ENCODE assay signal across 12 cellular contexts in the genomic region with DNA sequence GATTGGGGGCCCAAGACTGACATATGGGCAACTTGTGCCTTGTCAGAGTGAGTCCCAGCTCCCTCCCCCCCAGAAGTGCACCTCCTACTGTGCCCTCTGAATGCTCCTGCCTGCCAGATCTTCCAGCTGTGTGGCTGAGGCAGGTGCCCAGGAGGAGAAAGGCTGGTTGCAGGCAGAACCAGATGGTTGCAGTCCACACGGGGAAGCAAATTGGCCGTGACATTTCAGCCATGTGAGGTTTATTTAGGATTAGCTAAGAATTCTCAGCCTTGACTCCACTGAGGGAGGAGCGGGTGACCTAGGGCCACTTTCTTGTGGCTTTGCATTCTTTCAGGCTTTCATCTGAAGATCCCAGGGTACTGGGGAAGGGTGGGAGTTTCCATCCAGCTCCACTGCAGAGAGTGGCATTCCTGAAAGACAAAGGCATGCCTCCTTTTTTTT. TPM values are rescaled to one million over a fixed set of nuclear protein-coding genes. Genes with fewer than 3 reads are reported as not detected.
DNase-seq lines count a peak whose midpoint lies in the region; ATAC-seq and TF ChIP-seq lines count a peak whose summit lies in the region.
"Had no signal": no experiment of that assay in that cellular context is flagged by ENCODE, and none has a peak within 500 bp of the region (broad histone marks: within the 10 kb centered on the region; RNA-seq: fewer than 3 reads in every experiment).

No MANE protein-coding gene starts in this region.

- TF ChIP-seq CTCF in NB4 (IDR thresholded peaks at IDR 0.05; ENCODE audit: low read depth, low read length) = no peak
- TF ChIP-seq CTCF in WTC11 (IDR thresholded peaks at IDR 0.05) = no peak
- no peak for TF ChIP-seq CTCF in nephron (IDR thresholded peaks at IDR 0.05; ENCODE audit: unreplicated experiment in 3 of 3)
- no peak for TF ChIP-seq CTCF in activated CD8-positive, alpha-beta T cell treated with anti-CD3 and anti-CD28 coated beads for 36 hours (IDR thresholded peaks at IDR 0.05)

- intact Hi-C loops in activated CD8-positive, alpha-beta T cell treated with anti-CD3 and anti-CD28 coated beads for 36 hours (cut with micrococcal nuclease) = no loop called here

- H3K27ac Mint-ChIP-seq in WTC11 (peak overlapping the region; percentile 92), nephron (peak overlapping the region in 2 of 3 experiments; percentile 44 to 95)
- H3K27ac Mint-ChIP-seq in stimulated activated memory B cell treated with anti-CD40 and anti-IgM and Interleukin-4, amounts not matched to agents 10 μg/mL and 1 μg/mL and 100 μg/mL, for 72 hours = no peak overlapping the region
- no peak overlapping the region for H3K27ac Mint-ChIP-seq in activated CD8-positive, alpha-beta T cell treated with anti-CD3 and anti-CD28 coated beads for 36 hours

- TF ChIP-seq POLR2A in NB4 (IDR thresholded peaks at IDR 0.05; ENCODE audit: extremely low read depth, insufficient read length) = no peak

- ATAC-seq in WTC11 (peak; percentile 67), HG02763 (IDR thresholded peaks at IDR 0.05; ENCODE audit: unreplicated experiment) (no peak)
- ATAC-seq in stimulated activated memory B cell treated with anti-CD40 and anti-IgM and Interleukin-4, amounts not matched to agents 10 μg/mL and 1 μg/mL and 100 μg/mL, for 72 hours = no peak
- no peak for ATAC-seq in activated CD8-positive, alpha-beta T cell treated with anti-CD3 and anti-CD28 coated beads for 36 hours
- ATAC-seq: upper lobe of right lung had no signal

- DNase-seq in DMS53 treated with DMSO at 0.1 percent for 48 hours (lab: John Stamatoyannopoulos, UW; ENCODE audit: unreplicated experiment) (peak; percentile 45), NB4 (ENCODE audit: low read depth) (peak; percentile 36), WTC11 (ENCODE audit: low spot score) (peak; percentile 29), DMS153 (lab: John Stamatoyannopoulos, UW) (no peak)
- DNase-seq in activated CD8-positive, alpha-beta T cell treated with anti-CD3 and anti-CD28 coated beads for 36 hours = no peak
- DNase-seq: head of caudate nucleus, MV-4-11, upper lobe of right lung had no signal

- CTCF ChIA-PET in WTC11 (lab: Charles Lee) = interaction anchor here (0.7 to 4.5 kb wide), 17 partner anchors 11 to 529 kb away, joined by 3 to 48 read pairs (median 8); a partner anchor contains a TSS
- CTCF ChIA-PET in activated CD8-positive, alpha-beta T cell treated with anti-CD3 and anti-CD28 coated beads for 36 hours (lab: Charles Lee) = interaction anchor here (0.8 to 13.3 kb wide), 8 partner anchors 14 to 460 kb away, joined by 3 to 202 read pairs (median 6); a partner anchor contains a TSS

- H3K36me3 Mint-ChIP-seq in WTC11 = no peaks in the 10 kb centered on the region
- no peaks in the 10 kb centered on the region for H3K36me3 Mint-ChIP-seq in nephron (ENCODE audit: low read depth)
- H3K36me3 Mint-ChIP-seq in stimulated activated memory B cell treated with anti-CD40 and anti-IgM and Interleukin-4, amounts not matched to agents 10 μg/mL and 1 μg/mL and 100 μg/mL, for 72 hours = no peaks in the 10 kb centered on the region
- peaks cover 1% of the 10 kb centered on the region for H3K36me3 Mint-ChIP-seq in activated CD8-positive, alpha-beta T cell treated with anti-CD3 and anti-CD28 coated beads for 36 hours (ENCODE audit: low read depth)

- POLR2A ChIA-PET in WTC11 (lab: Charles Lee) = no interaction called here
- POLR2A ChIA-PET in activated CD8-positive, alpha-beta T cell treated with anti-CD3 and anti-CD28 coated beads for 36 hours (lab: Charles Lee) = interaction anchor here (1.2 to 4.6 kb wide), 3 partner anchors 10 to 174 kb away, joined by 3 to 15 read pairs (median 11); no protein-coding TSS in a partner anchor

- H3K4me3 ChIP-seq in NB4 (ENCODE audit: low read depth, low read length) = no peak overlapping the region
- H3K4me3 ChIP-seq: upper lobe of right lung had no signal

- H3K4me1 Mint-ChIP-seq in WTC11 (peaks cover 42% of the 10 kb centered on the region), nephron (peaks cover 29% of the 10 kb centered on the region)
- peaks cover 65% of the 10 kb centered on the region for H3K4me1 Mint-ChIP-seq in stimulated activated memory B cell treated with anti-CD40 and anti-IgM and Interleukin-4, amounts not matched to agents 10 μg/mL and 1 μg/mL and 100 μg/mL, for 72 hours
- H3K4me1 Mint-ChIP-seq in activated CD8-positive, alpha-beta T cell treated with anti-CD3 and anti-CD28 coated beads for 36 hours (ENCODE audit: low read depth) = peaks cover 49% of the 10 kb centered on the region

- H3K9me3 Mint-ChIP-seq in WTC11 = no peaks in the 10 kb centered on the region
- H3K9me3 Mint-ChIP-seq in nephron = no peaks in the 10 kb centered on the region
- no peaks in the 10 kb centered on the region for H3K9me3 Mint-ChIP-seq in stimulated activated memory B cell treated with anti-CD40 and anti-IgM and Interleukin-4, amounts not matched to agents 10 μg/mL and 1 μg/mL and 100 μg/mL, for 72 hours
- no peaks in the 10 kb centered on the region for H3K9me3 Mint-ChIP-seq in activated CD8-positive, alpha-beta T cell treated with anti-CD3 and anti-CD28 coated beads for 36 hours
- H3K9me3 Mint-ChIP-seq: neural crest cell had no signal

- H3K4me3 Mint-ChIP-seq in WTC11 = no peak overlapping the region
- no peak overlapping the region for H3K4me3 Mint-ChIP-seq in nephron
- H3K4me3 Mint-ChIP-seq in stimulated activated memory B cell treated with anti-CD40 and anti-IgM and Interleukin-4, amounts not matched to agents 10 μg/mL and 1 μg/mL and 100 μg/mL, for 72 hours = no peak overlapping the region
- H3K4me3 Mint-ChIP-seq in activated CD8-positive, alpha-beta T cell treated with anti-CD3 and anti-CD28 coated beads for 36 hours = no peak overlapping the region
- H3K4me3 Mint-ChIP-seq: neural crest cell had no signal

- H3K27me3 Mint-ChIP-seq in WTC11 (ENCODE audit: low read depth) (no peaks in the 10 kb centered on the region), nephron (ENCODE audit: low read depth) (peaks cover 11% of the 10 kb centered on the region)
- H3K27me3 Mint-ChIP-seq in stimulated activated memory B cell treated with anti-CD40 and anti-IgM and Interleukin-4, amounts not matched to agents 10 μg/mL and 1 μg/mL and 100 μg/mL, for 72 hours = no peaks in the 10 kb centered on the region
- H3K27me3 Mint-ChIP-seq in activated CD8-positive, alpha-beta T cell treated with anti-CD3 and anti-CD28 coated beads for 36 hours = no peaks in the 10 kb centered on the region

TF ChIP-seq in WTC11, 78 proteins besides CTCF, POLR2A, EP300 and RAD21 (continues in another document):
- TF ChIP-seq, protein P1, sequence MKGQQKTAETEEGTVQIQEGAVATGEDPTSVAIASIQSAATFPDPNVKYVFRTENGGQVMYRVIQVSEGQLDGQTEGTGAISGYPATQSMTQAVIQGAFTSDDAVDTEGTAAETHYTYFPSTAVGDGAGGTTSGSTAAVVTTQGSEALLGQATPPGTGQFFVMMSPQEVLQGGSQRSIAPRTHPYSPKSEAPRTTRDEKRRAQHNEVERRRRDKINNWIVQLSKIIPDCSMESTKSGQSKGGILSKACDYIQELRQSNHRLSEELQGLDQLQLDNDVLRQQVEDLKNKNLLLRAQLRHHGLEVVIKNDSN (CRISPR knock-in tag; IDR thresholded peaks at IDR 0.05) = no peak
- TF ChIP-seq OVOL2 (CRISPR knock-in tag; IDR thresholded peaks at IDR 0.05; ENCODE audit: borderline replicate concordance) (no peak), NFYB (CRISPR knock-in tag; conservative IDR thresholded peaks at IDR 0.05; ENCODE audit: low read depth) (no peak), NR1H2 (CRISPR knock-in tag; IDR thresholded peaks at IDR 0.05) (no peak), CREM (CRISPR knock-in tag; IDR thresholded peaks at IDR 0.05) (no peak), NR3C1 (CRISPR knock-in tag; conservative IDR thresholded peaks at IDR 0.05; ENCODE audit: low read depth) (no peak), CBFB (CRISPR knock-in tag; IDR thresholded peaks at IDR 0.05; ENCODE audit: low read depth) (no peak), FOXJ3 (CRISPR knock-in tag; IDR thresholded peaks at IDR 0.05; ENCODE audit: borderline replicate concordance) (no peak), ZNF423 (CRISPR knock-in tag; IDR thresholded peaks at IDR 0.05) (no peak)
- TF ChIP-seq, protein P2, sequence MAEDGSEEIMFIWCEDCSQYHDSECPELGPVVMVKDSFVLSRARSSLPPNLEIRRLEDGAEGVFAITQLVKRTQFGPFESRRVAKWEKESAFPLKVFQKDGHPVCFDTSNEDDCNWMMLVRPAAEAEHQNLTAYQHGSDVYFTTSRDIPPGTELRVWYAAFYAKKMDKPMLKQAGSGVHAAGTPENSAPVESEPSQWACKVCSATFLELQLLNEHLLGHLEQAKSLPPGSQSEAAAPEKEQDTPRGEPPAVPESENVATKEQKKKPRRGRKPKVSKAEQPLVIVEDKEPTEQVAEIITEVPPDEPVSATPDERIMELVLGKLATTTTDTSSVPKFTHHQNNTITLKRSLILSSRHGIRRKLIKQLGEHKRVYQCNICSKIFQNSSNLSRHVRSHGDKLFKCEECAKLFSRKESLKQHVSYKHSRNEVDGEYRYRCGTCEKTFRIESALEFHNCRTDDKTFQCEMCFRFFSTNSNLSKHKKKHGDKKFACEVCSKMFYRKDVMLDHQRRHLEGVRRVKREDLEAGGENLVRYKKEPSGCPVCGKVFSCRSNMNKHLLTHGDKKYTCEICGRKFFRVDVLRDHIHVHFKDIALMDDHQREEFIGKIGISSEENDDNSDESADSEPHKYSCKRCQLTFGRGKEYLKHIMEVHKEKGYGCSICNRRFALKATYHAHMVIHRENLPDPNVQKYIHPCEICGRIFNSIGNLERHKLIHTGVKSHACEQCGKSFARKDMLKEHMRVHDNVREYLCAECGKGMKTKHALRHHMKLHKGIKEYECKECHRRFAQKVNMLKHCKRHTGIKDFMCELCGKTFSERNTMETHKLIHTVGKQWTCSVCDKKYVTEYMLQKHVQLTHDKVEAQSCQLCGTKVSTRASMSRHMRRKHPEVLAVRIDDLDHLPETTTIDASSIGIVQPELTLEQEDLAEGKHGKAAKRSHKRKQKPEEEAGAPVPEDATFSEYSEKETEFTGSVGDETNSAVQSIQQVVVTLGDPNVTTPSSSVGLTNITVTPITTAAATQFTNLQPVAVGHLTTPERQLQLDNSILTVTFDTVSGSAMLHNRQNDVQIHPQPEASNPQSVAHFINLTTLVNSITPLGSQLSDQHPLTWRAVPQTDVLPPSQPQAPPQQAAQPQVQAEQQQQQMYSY (CRISPR knock-in tag; IDR thresholded peaks at IDR 0.05) = no peak
- TF ChIP-seq, protein P3, sequence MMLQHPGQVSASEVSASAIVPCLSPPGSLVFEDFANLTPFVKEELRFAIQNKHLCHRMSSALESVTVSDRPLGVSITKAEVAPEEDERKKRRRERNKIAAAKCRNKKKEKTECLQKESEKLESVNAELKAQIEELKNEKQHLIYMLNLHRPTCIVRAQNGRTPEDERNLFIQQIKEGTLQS (CRISPR knock-in tag; conservative IDR thresholded peaks at IDR 0.05) = no peak

RNA-seq across cellular contexts. Expression of a gene that starts 33.8 kb away (rescaled TPM):
- total RNA-seq in WTC11 (2021) = 27.3 to 30.5 TPM (median 27.8 TPM) in 3 replicates
- 10 to 100 TPM; 18.0 to 18.5 TPM for total RNA-seq in activated CD8-positive, alpha-beta T cell treated with anti-CD3 and anti-CD28 coated beads for 36 hours

RNA-seq across cellular contexts. Expression of a gene that starts 36.2 kb away (rescaled TPM):
- total RNA-seq in WTC11 (2021) = 86.4 to 86.7 TPM (median 86.5 TPM) in 3 replicates
- total RNA-seq in activated CD8-positive, alpha-beta T cell treated with anti-CD3 and anti-CD28 coated beads for 36 hours = 10 to 100 TPM; 76.7 to 81.8 TPM

RNA-seq across cellular contexts. Expression of a gene that starts 58.7 kb away (rescaled TPM):
- 0.48 to 0.66 TPM (median 0.48 TPM) in 3 replicates for total RNA-seq in WTC11 (2021)
- total RNA-seq in activated CD8-positive, alpha-beta T cell treated with anti-CD3 and anti-CD28 coated beads for 36 hours = under 1 TPM in 1 of 2 experiments, not detected in 1; 0.34 TPM
- total RNA-seq: upper lobe of right lung had no signal

Comparison
In these comparisons a context has a peak if more than half of its experiments do, and no peak if none do; other contexts are left out.
1. DNase-seq: peak in DMS53 treated with DMSO at 0.1 percent for 48 hours (single experiment), NB4 (single experiment) and WTC11 (single experiment); none in DMS153 (single experiment) and activated CD8-positive, alpha-beta T cell treated with anti-CD3 and anti-CD28 coated beads for 36 hours (single experiment).
2. H3K27ac Mint-ChIP-seq: peak in WTC11 (single experiment) and nephron (2 of 3); none in stimulated activated memory B cell treated with anti-CD40 and anti-IgM and Interleukin-4, amounts not matched to agents 10 μg/mL and 1 μg/mL and 100 μg/mL, for 72 hours (single experiment) and activated CD8-positive, alpha-beta T cell treated with anti-CD3 and anti-CD28 coated beads for 36 hours (single experiment).